ENCODE assay signal across 20 cellular contexts in genomic region chr17:19299214-19299747, GRCh38.
DNase-seq lines count a peak whose midpoint lies in the region.
"Had no signal": no experiment of that assay in that cellular context is flagged by ENCODE, and none has a peak within 500 bp of the region (broad histone marks: within the 10 kb centered on the region; RNA-seq: fewer than 3 reads in every experiment).

No MANE protein-coding gene starts in this region.

- no peaks in the 10 kb centered on the region for H3K9me3 Mint-ChIP-seq in CD4-positive, alpha-beta memory T cell
- H3K9me3 Mint-ChIP-seq: CD8-positive, alpha-beta memory T cell had no signal

- H3K36me3 Mint-ChIP-seq in CD4-positive, alpha-beta memory T cell, result no peaks in the 10 kb centered on the region
- H3K36me3 Mint-ChIP-seq: CD8-positive, alpha-beta memory T cell had no signal

- no peak overlapping the region for H3K4me3 ChIP-seq in CD4-positive, alpha-beta memory T cell (ENCODE audit: low read length in 2 of 2)
- H3K4me3 ChIP-seq: BLaER1 treated with 17β-estradiol and CSF1 and Interleukin-3, amounts not matched to agents 10 nM and 100 nM; MG63; SJCRH30 had no signal

- H3K27me3 Mint-ChIP-seq in CD4-positive, alpha-beta memory T cell, result peaks cover 0 to 1% of the 10 kb centered on the region in 2 donors

- no peaks in the 10 kb centered on the region for H3K27me3 ChIP-seq in layer of hippocampus (ENCODE audit: control insufficient read depth, insufficient read depth, low read length)
- H3K27me3 ChIP-seq in CD4-positive, alpha-beta memory T cell (ENCODE audit: insufficient read depth, low read length), result no peaks in the 10 kb centered on the region
- H3K27me3 ChIP-seq: MG63, SJCRH30 had no signal

- no peaks in the 10 kb centered on the region for H3K36me3 ChIP-seq in CD4-positive, alpha-beta memory T cell (ENCODE audit: insufficient read depth, low read length)
- H3K36me3 ChIP-seq: BLaER1 treated with 17β-estradiol and CSF1 and Interleukin-3, amounts not matched to agents 10 nM and 100 nM; MG63; SJCRH30 had no signal

- peak overlapping the region; percentile 76 for H3K27ac ChIP-seq in angular gyrus (ENCODE audit: low read depth, low read length)
- H3K27ac ChIP-seq in layer of hippocampus (ENCODE audit: low read depth, low read length), result peak overlapping the region; percentile 77
- H3K27ac ChIP-seq in temporal lobe (ENCODE audit: low read depth, low read length), result peak overlapping the region; percentile 80
- no peak overlapping the region for H3K27ac ChIP-seq in CD4-positive, alpha-beta memory T cell (ENCODE audit: low read depth, low read length)
- H3K27ac ChIP-seq: 22Rv1; BLaER1 treated with 17β-estradiol and CSF1 and Interleukin-3, amounts not matched to agents 10 nM and 100 nM; SJCRH30 had no signal

- H3K4me1 Mint-ChIP-seq in CD4-positive, alpha-beta memory T cell, result no peaks in the 10 kb centered on the region
- H3K4me1 Mint-ChIP-seq: CD8-positive, alpha-beta memory T cell had no signal

- no peak overlapping the region for H3K27ac Mint-ChIP-seq in CD4-positive, alpha-beta memory T cell
- H3K27ac Mint-ChIP-seq: CD8-positive, alpha-beta memory T cell had no signal

- POLR2A ChIA-PET in CD4-positive, alpha-beta memory T cell (lab: Charles Lee; ENCODE audit: partially characterized antibody), result no interaction called here

- intact Hi-C loops in CD4-positive, alpha-beta memory T cell (cut with micrococcal nuclease), result no loop called here

- H3K9me3 ChIP-seq in CD4-positive, alpha-beta memory T cell (ENCODE audit: control insufficient read depth in 1 of 2, low read length in 2 of 2), result no peaks in the 10 kb centered on the region
- H3K9me3 ChIP-seq: BLaER1 treated with 17β-estradiol and CSF1 and Interleukin-3, amounts not matched to agents 10 nM and 100 nM; MG63; SJCRH30 had no signal

- peak; percentile 6 for DNase-seq in NCI-H146 (lab: John Stamatoyannopoulos, UW)
- DNase-seq in NCI-H146 treated with DMSO at 0.1 percent for 48 hours (lab: John Stamatoyannopoulos, UW; ENCODE audit: unreplicated experiment), result no peak
- no peak for DNase-seq in occipital lobe (lab: John Stamatoyannopoulos, UW)
- no peak for DNase-seq in COR-L47 (lab: John Stamatoyannopoulos, UW)
- DNase-seq in CD4-positive, alpha-beta memory T cell, result no peak
- DNase-seq: ACHN; CD8-positive, alpha-beta memory T cell; MG63; NCI-H1048; NCI-H1417 treated with DMSO at 0.1 percent for 48 hours; NCI-H1930; NCI-H345; NCI-H774; OCI-M1; SJCRH30 had no signal

- no peaks in the 10 kb centered on the region for H3K4me1 ChIP-seq in CD4-positive, alpha-beta memory T cell (ENCODE audit: insufficient read depth, low read length)

- CTCF ChIA-PET in CD4-positive, alpha-beta memory T cell (lab: Charles Lee; ENCODE audit: partially characterized antibody), result interaction anchor here (1.2 kb wide), 1 partner anchor 39 kb away, joined by 3 read pairs; no protein-coding TSS in a partner anchor

- H3K4me3 Mint-ChIP-seq in CD4-positive, alpha-beta memory T cell, result no peak overlapping the region
- H3K4me3 Mint-ChIP-seq: CD8-positive, alpha-beta memory T cell had no signal
